ENCODE assay signal across 9 cellular contexts in genomic region chr12:131608740-131609665, GRCh38.
A peak's percentile ranks its signal among the peaks of the same experiment; 100 is the strongest.
DNase-seq lines count a peak whose midpoint lies in the region; ATAC-seq and TF ChIP-seq lines count a peak whose summit lies in the region.
"Had no signal": no experiment of that assay in that cellular context is flagged by ENCODE, and none has a peak within 500 bp of the region (broad histone marks: within the 10 kb centered on the region; RNA-seq: fewer than 3 reads in every experiment).

No MANE protein-coding gene starts in this region.

- H3K9ac ChIP-seq in HCT116 (ENCODE audit: low read length) = no peak overlapping the region

- H3K4me3 ChIP-seq in CD8-positive, alpha-beta T cell (ENCODE audit: low read depth, low read length) = no peak overlapping the region
- H3K4me3 ChIP-seq in HCT116 (replicated peaks in 1 of 2; ENCODE audit: low read depth in 1 of 2, low read length in 2 of 2) = no peak overlapping the region

- peak; percentile 78 for TF ChIP-seq CTCF in CD8-positive, alpha-beta T cell (IDR thresholded peaks at IDR 0.05)
- TF ChIP-seq CTCF in HCT116 (IDR thresholded peaks at IDR 0.05 in 2 of 3, conservative IDR thresholded peaks at IDR 0.05 in 1 of 3; ENCODE audit: borderline replicate concordance in 1 of 3, insufficient read depth in 1 of 3, low read depth in 2 of 3, low read length in 2 of 3) (peak; percentile 74 to 93 (median 84)), brain (conservative IDR thresholded peaks at IDR 0.05) (peak; percentile 65 to 89)

- no peaks in the 10 kb centered on the region for H3K9me2 ChIP-seq in HCT116 (ENCODE audit: insufficient read depth)

- peaks cover 43% of the 10 kb centered on the region for H3K4me1 Mint-ChIP-seq in CD8-positive, alpha-beta T cell (ENCODE audit: low read depth)
- peaks cover 53% of the 10 kb centered on the region for H3K4me1 Mint-ChIP-seq in T-helper 2 cell treated with Interferon-gamma antibody and Interleukin-4, amounts not matched to agents 5 μg/mL and 100 μg/mL, for 36 hours (ENCODE audit: low read depth)
- H3K4me1 Mint-ChIP-seq in brain = peaks cover 40% of the 10 kb centered on the region

- TF ChIP-seq RAD21 in HCT116 (IDR thresholded peaks at IDR 0.05; ENCODE audit: low read depth) = peak; percentile 84

- H3K4me1 ChIP-seq in CD8-positive, alpha-beta T cell (ENCODE audit: insufficient read depth, low read length) = peaks cover 32% of the 10 kb centered on the region
- peaks cover 0 to 7% of the 10 kb centered on the region in 2 experiments; a peak in 1 of 4 replicates for H3K4me1 ChIP-seq in HCT116 (ENCODE audit: control insufficient read depth in 1 of 2, insufficient read depth in 2 of 2, low read length in 2 of 2)

- RAD21 ChIA-PET in HCT116 (lab: Charles Lee; ENCODE audit: low non-redundant PET in 1 of 2, low total read pairs in 2 of 2, uncharacterized antibody in 2 of 2, unreplicated experiment in 2 of 2) = no interaction called here

- no peak overlapping the region for H3K27ac ChIP-seq in CD8-positive, alpha-beta T cell (ENCODE audit: low read depth, low read length)
- H3K27ac ChIP-seq in HCT116 (ENCODE audit: low read depth, low read length) = no peak overlapping the region

- H2AFZ ChIP-seq in HCT116 (ENCODE audit: low read depth, low read length, poor library complexity, severe bottlenecking) = peak overlapping the region; percentile 72

- POLR2A ChIA-PET in CD8-positive, alpha-beta T cell (lab: Charles Lee) = interaction anchor here (0.5 kb wide), 1 partner anchor 861 kb away, joined by 4 read pairs; no protein-coding TSS in a partner anchor
- POLR2A ChIA-PET in HCT116 (lab: Charles Lee) = no interaction called here

- DNase-seq in CD8-positive, alpha-beta T cell = peak; percentile 40 to 82 (median 53)
- DNase-seq in HCT116 (ENCODE audit: low read depth, low spot score) (peak; percentile 43), iPS-NIHi7 (ENCODE audit: extremely low spot score) (peak; percentile 90), kidney glomerular epithelial cell (lab: John Stamatoyannopoulos, UW) (no peak)
- DNase-seq in T-helper 2 cell treated with Interferon-gamma antibody and Interleukin-4, amounts not matched to agents 5 μg/mL and 100 μg/mL, for 36 hours (ENCODE audit: low spot score) = peak; percentile 43
- peak; percentile 44 to 60 (median 47) for DNase-seq in stimulated activated CD4-positive, alpha-beta T cell treated with anti-CD3 and anti-CD28 coated beads, Interleukin-12 subunit alpha, Interleukin-12 subunit beta, amount 100 ng/mL, for 48 hours (ENCODE audit: low read depth in 2 of 3, low spot score in 1 of 3)

- no peaks in the 10 kb centered on the region for H3K9me3 Mint-ChIP-seq in CD8-positive, alpha-beta T cell
- H3K9me3 Mint-ChIP-seq in T-helper 2 cell treated with Interferon-gamma antibody and Interleukin-4, amounts not matched to agents 5 μg/mL and 100 μg/mL, for 36 hours = no peaks in the 10 kb centered on the region
- peaks cover 0 to 5% (median 3%) of the 10 kb centered on the region in 5 experiments for H3K9me3 Mint-ChIP-seq in brain
- H3K9me3 Mint-ChIP-seq: activated naive CD4-positive, alpha-beta T cell treated with anti-CD3 and anti-CD28 coated beads, Interleukin-2, amount 50 U/mL, for 72 hours had no signal

- no peaks in the 10 kb centered on the region for H3K36me3 Mint-ChIP-seq in CD8-positive, alpha-beta T cell
- H3K36me3 Mint-ChIP-seq in T-helper 2 cell treated with Interferon-gamma antibody and Interleukin-4, amounts not matched to agents 5 μg/mL and 100 μg/mL, for 36 hours (ENCODE audit: low read depth) = peaks cover 12% of the 10 kb centered on the region
- H3K36me3 Mint-ChIP-seq in brain = no peaks in the 10 kb centered on the region

- CTCF ChIA-PET in CD8-positive, alpha-beta T cell (lab: Charles Lee) = no interaction called here
- CTCF ChIA-PET in HCT116 (lab: Charles Lee) = no interaction called here

- H3K9me3 ChIP-seq in CD8-positive, alpha-beta T cell (ENCODE audit: low read length) = no peaks in the 10 kb centered on the region
- no peaks in the 10 kb centered on the region for H3K9me3 ChIP-seq in HCT116 (ENCODE audit: control insufficient read depth in 1 of 2, insufficient read depth in 1 of 2, low read depth in 1 of 2, low read length in 2 of 2)

- intact Hi-C loops in CD8-positive, alpha-beta T cell (cut with DNase I, micrococcal nuclease) = loop anchor here in 1 of 2 experiments (10.0 kb wide), 1 partner anchor 106 kb away; the partner anchor contains the start of gene SFSWAP
- intact Hi-C loops in HCT116 (cut with micrococcal nuclease) = loop anchor here (1.0 kb wide), 1 partner anchor 221 kb away; no protein-coding TSS in a partner anchor

- BruUV-seq in HCT116 (replicated peaks; lab: Mats Ljungman, UMichigan) = no TSS peak

- no peak for TF ChIP-seq POLR2A in HCT116 (IDR thresholded peaks at IDR 0.05; ENCODE audit: borderline replicate concordance, extremely low read depth, insufficient read depth, insufficient read length)

- peak; percentile 80 for ATAC-seq in CD8-positive, alpha-beta T cell
- ATAC-seq in HCT116 = peak; percentile 97
- ATAC-seq in GM21619 (IDR thresholded peaks at IDR 0.05; ENCODE audit: unreplicated experiment) = no peak

- no peaks in the 10 kb centered on the region for H3K79me2 ChIP-seq in HCT116 (ENCODE audit: insufficient read depth, low read length)

- H3K4me3 Mint-ChIP-seq in CD8-positive, alpha-beta T cell = no peak overlapping the region
- peak overlapping the region; percentile 34 for H3K4me3 Mint-ChIP-seq in T-helper 2 cell treated with Interferon-gamma antibody and Interleukin-4, amounts not matched to agents 5 μg/mL and 100 μg/mL, for 36 hours
- H3K4me3 Mint-ChIP-seq in brain = peak overlapping the region in 4 of 5 experiments; percentile 32 to 60 (median 54)

- H3K4me2 ChIP-seq in HCT116 (ENCODE audit: low read length) = peak overlapping the region; percentile 6; the same call in 1 of the 2 replicates

- no peaks in the 10 kb centered on the region for H4K20me1 ChIP-seq in HCT116 (ENCODE audit: insufficient read depth)

- H3K27me3 Mint-ChIP-seq in CD8-positive, alpha-beta T cell (ENCODE audit: low read depth) = no peaks in the 10 kb centered on the region
- H3K27me3 Mint-ChIP-seq in T-helper 2 cell treated with Interferon-gamma antibody and Interleukin-4, amounts not matched to agents 5 μg/mL and 100 μg/mL, for 36 hours (ENCODE audit: low read depth) = peaks cover 2% of the 10 kb centered on the region
- no peaks in the 10 kb centered on the region for H3K27me3 Mint-ChIP-seq in brain

- H3K27me3 ChIP-seq in CD8-positive, alpha-beta T cell (ENCODE audit: insufficient read depth, low read length) = no peaks in the 10 kb centered on the region
- H3K27me3 ChIP-seq in HCT116 (ENCODE audit: insufficient read depth, low read length) = peaks cover 3% of the 10 kb centered on the region; the same call in 1 of the 2 replicates

- no peaks in the 10 kb centered on the region for H3K36me3 ChIP-seq in CD8-positive, alpha-beta T cell (ENCODE audit: insufficient read depth, low read length)
- no peaks in the 10 kb centered on the region for H3K36me3 ChIP-seq in HCT116 (ENCODE audit: control insufficient read depth in 1 of 2, insufficient read depth in 2 of 2, low read length in 2 of 2)

- H3K27ac Mint-ChIP-seq in CD8-positive, alpha-beta T cell = no peak overlapping the region
- no peak overlapping the region for H3K27ac Mint-ChIP-seq in T-helper 2 cell treated with Interferon-gamma antibody and Interleukin-4, amounts not matched to agents 5 μg/mL and 100 μg/mL, for 36 hours
- H3K27ac Mint-ChIP-seq in brain = peak overlapping the region in 4 of 5 experiments; percentile 87 to 95 (median 92)

TF ChIP-seq in HCT116, 20 proteins besides CTCF, POLR2A, EP300 and RAD21 (continues in another document):
- no peak for TF ChIP-seq FOSL1 (IDR thresholded peaks at IDR 0.05; ENCODE audit: low read depth)
- no peak for TF ChIP-seq YY1 (IDR thresholded peaks at IDR 0.05; ENCODE audit: extremely low read depth, insufficient replicate concordance, low read depth, low read length)
- no peak for TF ChIP-seq ZFX (IDR thresholded peaks at IDR 0.05)
- peak; percentile 64; the same call in 1 of the 2 replicates for TF ChIP-seq CBX3 (IDR thresholded peaks at IDR 0.05; ENCODE audit: low read depth)
- TF ChIP-seq CEBPB (IDR thresholded peaks at IDR 0.05; ENCODE audit: low read depth) = no peak
- no peak for TF ChIP-seq SP1 (IDR thresholded peaks at IDR 0.05; ENCODE audit: low read depth)
- TF ChIP-seq POLR2AphosphoS5 (IDR thresholded peaks at IDR 0.05; ENCODE audit: low read depth, low read length) = peak; percentile 26; the same call in 1 of the 2 replicates
- TF ChIP-seq ZBTB33 (IDR thresholded peaks at IDR 0.05; ENCODE audit: extremely low read depth, insufficient replicate concordance, low read length) = no peak
- TF ChIP-seq EGR1 (IDR thresholded peaks at IDR 0.05; ENCODE audit: low read depth) = no peak
- no peak for TF ChIP-seq ZNF274 (IDR thresholded peaks at IDR 0.05; ENCODE audit: low read depth, low read length)
- no peak for TF ChIP-seq JUND (IDR thresholded peaks at IDR 0.05)
- no peak for TF ChIP-seq TCF7L2 (IDR thresholded peaks at IDR 0.05; ENCODE audit: borderline replicate concordance, extremely low read depth, insufficient read depth, insufficient read length)
- no peak for TF ChIP-seq EZH2 (IDR thresholded peaks at IDR 0.05)
- TF ChIP-seq SRF (IDR thresholded peaks at IDR 0.05; ENCODE audit: low read depth) = no peak
- peak; percentile 89 for TF ChIP-seq MAX (IDR thresholded peaks at IDR 0.05)
- no peak for TF ChIP-seq EZH2phosphoT487 (IDR thresholded peaks at IDR 0.05; ENCODE audit: borderline replicate concordance)
- no peak for TF ChIP-seq ELF1 (IDR thresholded peaks at IDR 0.05; ENCODE audit: borderline replicate concordance, low read depth)

Comparison
In these comparisons a context has a peak if more than half of its experiments do, and no peak if none do; other contexts are left out.
1. H3K27ac Mint-ChIP-seq: peak in brain (4 of 5); none in CD8-positive, alpha-beta T cell (single experiment) and T-helper 2 cell treated with Interferon-gamma antibody and Interleukin-4, amounts not matched to agents 5 μg/mL and 100 μg/mL, for 36 hours (single experiment).
2. Peak in every context shown above with its lines, with median percentiles within 50 percentile points of each other: CTCF ChIP-seq.